In the genomic region with DNA sequence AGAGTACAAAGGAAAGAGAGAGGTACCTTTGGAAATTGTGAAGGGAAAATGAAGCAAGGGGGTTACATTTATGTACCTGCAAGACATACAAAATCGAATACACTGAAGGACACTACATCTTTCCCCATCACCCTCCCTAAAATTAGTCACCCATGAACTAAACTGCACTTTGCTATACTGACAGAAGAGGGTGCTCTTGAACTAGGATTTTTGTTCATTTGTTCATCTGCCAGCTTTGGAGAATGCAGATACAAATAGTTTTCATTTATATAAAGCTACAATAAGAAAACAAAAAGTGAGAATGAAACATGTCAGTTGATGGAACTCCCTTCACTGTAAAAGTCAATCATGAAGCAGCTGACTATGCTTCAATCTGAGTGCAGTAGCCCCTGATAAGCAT, we compare ENCODE assay signal across 9 cellular contexts. TPM values are rescaled to one million over a fixed set of nuclear protein-coding genes. Genes with fewer than 3 reads are reported as not detected.
DNase-seq lines count a peak whose midpoint lies in the region; ATAC-seq lines count a peak whose summit lies in the region.
"Had no signal": no experiment of that assay in that cellular context is flagged by ENCODE, and none has a peak within 500 bp of the region (broad histone marks: within the 10 kb centered on the region; RNA-seq: fewer than 3 reads in every experiment).

No MANE protein-coding gene starts in this region.

- H3K36me3 ChIP-seq in mesenchymal stem cell (ENCODE audit: control insufficient read depth in 1 of 2, insufficient read depth in 2 of 2, low read depth in 1 of 2, low read length in 2 of 2) = peaks cover 9 to 11% of the 10 kb centered on the region in 2 experiments

- H3K4me1 ChIP-seq in mesenchymal stem cell (ENCODE audit: control insufficient read depth, insufficient read depth, low read depth, low read length) = no peaks in the 10 kb centered on the region
- H3K4me1 ChIP-seq: A549 had no signal

- no peak overlapping the region for H3K4me3 Mint-ChIP-seq in activated T-helper 1 cell treated with anti-CD3 and anti-CD28 coated beads, Interleukin-12 subunit alpha, Interleukin-12 subunit beta, Interleukin-2, Interleukin-4 antibody, amounts not matched to agents 30 ng/mL and 10 ng/mL and 1 ng/mL, durations not matched to agents 14 hours and 24 hours and 36 hours

- no peaks in the 10 kb centered on the region for H3K4me1 Mint-ChIP-seq in activated T-helper 1 cell treated with anti-CD3 and anti-CD28 coated beads, Interleukin-12 subunit alpha, Interleukin-12 subunit beta, Interleukin-2, Interleukin-4 antibody, amounts not matched to agents 30 ng/mL and 10 ng/mL and 1 ng/mL, durations not matched to agents 14 hours and 24 hours and 36 hours (ENCODE audit: low read depth)

- H3K9me3 ChIP-seq in mesenchymal stem cell (ENCODE audit: control insufficient read depth, low read length) = no peaks in the 10 kb centered on the region
- H3K9me3 ChIP-seq: A549 had no signal

- no peak overlapping the region for H3K4ac ChIP-seq in mesenchymal stem cell (ENCODE audit: low read depth in 1 of 2, low read length in 2 of 2)

- no peak overlapping the region for H3K14ac ChIP-seq in mesenchymal stem cell (ENCODE audit: low read length in 2 of 2)

- H3K9ac ChIP-seq in mesenchymal stem cell (ENCODE audit: low read length) = no peak overlapping the region

- intact Hi-C loops in activated T-helper 1 cell treated with anti-CD3 and anti-CD28 coated beads, Interleukin-12 subunit alpha, Interleukin-12 subunit beta, Interleukin-2, Interleukin-4 antibody, amounts not matched to agents 30 ng/mL and 10 ng/mL and 1 ng/mL, durations not matched to agents 14 hours and 24 hours and 36 hours (cut with micrococcal nuclease) = loop anchor here (1.0 to 2.0 kb wide), 2 partner anchors 231 to 447 kb away; no protein-coding TSS in a partner anchor

- H2BK15ac ChIP-seq in mesenchymal stem cell (ENCODE audit: low read depth, poor library complexity, severe bottlenecking) = no peak overlapping the region

- H2BK12ac ChIP-seq in mesenchymal stem cell (ENCODE audit: low read length in 2 of 2) = no peak overlapping the region

- no CpG with 5 or more reads among the region's 1 CpG for WGBS in mesenchymal stem cell

- H3K27me3 ChIP-seq in mesenchymal stem cell (ENCODE audit: control insufficient read depth in 1 of 2, insufficient read depth in 1 of 2, low read length in 2 of 2) = no peaks in the 10 kb centered on the region

- no peaks in the 10 kb centered on the region for H3K27me3 Mint-ChIP-seq in activated T-helper 1 cell treated with anti-CD3 and anti-CD28 coated beads, Interleukin-12 subunit alpha, Interleukin-12 subunit beta, Interleukin-2, Interleukin-4 antibody, amounts not matched to agents 30 ng/mL and 10 ng/mL and 1 ng/mL, durations not matched to agents 14 hours and 24 hours and 36 hours (ENCODE audit: insufficient read depth)

- no peak overlapping the region for H4K91ac ChIP-seq in mesenchymal stem cell (ENCODE audit: low read length)

- H3K23ac ChIP-seq in mesenchymal stem cell (ENCODE audit: low read length in 2 of 2) = no peak overlapping the region

- H3K9me3 Mint-ChIP-seq in activated T-helper 1 cell treated with anti-CD3 and anti-CD28 coated beads, Interleukin-12 subunit alpha, Interleukin-12 subunit beta, Interleukin-2, Interleukin-4 antibody, amounts not matched to agents 30 ng/mL and 10 ng/mL and 1 ng/mL, durations not matched to agents 14 hours and 24 hours and 36 hours = peaks cover 3% of the 10 kb centered on the region

- no peak overlapping the region for H3K27ac ChIP-seq in mesenchymal stem cell (ENCODE audit: low read length, poor library complexity, severe bottlenecking)
- H3K27ac ChIP-seq: A549 had no signal

- no peak for ATAC-seq in GM18873 (IDR thresholded peaks at IDR 0.05; ENCODE audit: low FRiP score, unreplicated experiment)
- ATAC-seq: A549 had no signal

- H3K36me3 Mint-ChIP-seq in activated T-helper 1 cell treated with anti-CD3 and anti-CD28 coated beads, Interleukin-12 subunit alpha, Interleukin-12 subunit beta, Interleukin-2, Interleukin-4 antibody, amounts not matched to agents 30 ng/mL and 10 ng/mL and 1 ng/mL, durations not matched to agents 14 hours and 24 hours and 36 hours (ENCODE audit: low read depth) = peaks cover 6% of the 10 kb centered on the region

- no peak overlapping the region for H2AFZ ChIP-seq in mesenchymal stem cell (ENCODE audit: low read depth, low read length)

- peak; percentile 10 for DNase-seq in NCI-H1092 treated with DMSO at 0.1 percent for 48 hours (lab: John Stamatoyannopoulos, UW)
- no peak for DNase-seq in NCI-H1092 (lab: John Stamatoyannopoulos, UW)
- peak; percentile 14 for DNase-seq in KG1 (lab: John Stamatoyannopoulos, UW)
- DNase-seq in activated T-helper 1 cell treated with anti-CD3 and anti-CD28 coated beads, Interleukin-12 subunit alpha, Interleukin-12 subunit beta, Interleukin-2, Interleukin-4 antibody, amounts not matched to agents 30 ng/mL and 10 ng/mL and 1 ng/mL, durations not matched to agents 14 hours and 24 hours and 36 hours (ENCODE audit: low spot score) = no peak
- peak; percentile 52 for DNase-seq in mesenchymal stem cell
- no peak for DNase-seq in iPS-NIHi11 (ENCODE audit: low spot score)
- no peak for DNase-seq in NCI-H1048 (lab: John Stamatoyannopoulos, UW)

- peaks cover 2% of the 10 kb centered on the region for H3K79me1 ChIP-seq in mesenchymal stem cell (replicated peaks; ENCODE audit: low read length, poor library complexity, severe bottlenecking)

- H3K4me2 ChIP-seq in mesenchymal stem cell (ENCODE audit: low read length, poor library complexity, severe bottlenecking) = no peak overlapping the region
- H3K4me2 ChIP-seq: A549 had no signal

- H3K18ac ChIP-seq in mesenchymal stem cell (ENCODE audit: low read depth in 1 of 2, low read length in 2 of 2) = no peak overlapping the region

- no peak overlapping the region for H3K4me3 ChIP-seq in mesenchymal stem cell (ENCODE audit: insufficient read depth in 1 of 2, low read depth in 1 of 2, low read length in 2 of 2)
- H3K4me3 ChIP-seq: A549 had no signal

- H3K27ac Mint-ChIP-seq in activated T-helper 1 cell treated with anti-CD3 and anti-CD28 coated beads, Interleukin-12 subunit alpha, Interleukin-12 subunit beta, Interleukin-2, Interleukin-4 antibody, amounts not matched to agents 30 ng/mL and 10 ng/mL and 1 ng/mL, durations not matched to agents 14 hours and 24 hours and 36 hours = peak overlapping the region; percentile 61

- no peak overlapping the region for H2AK5ac ChIP-seq in mesenchymal stem cell (ENCODE audit: low read length, severe bottlenecking)

- no peak overlapping the region for H4K8ac ChIP-seq in mesenchymal stem cell (ENCODE audit: low read length)

- no peak overlapping the region for H2BK5ac ChIP-seq in mesenchymal stem cell (ENCODE audit: low read depth, low read length, poor library complexity, severe bottlenecking)

- H2BK120ac ChIP-seq in mesenchymal stem cell (ENCODE audit: low read depth, low read length) = no peak overlapping the region

RNA-seq across cellular contexts. Expression of gene PCCB, which starts 55.7 kb away (rescaled TPM):
- 41.4 and 41.7 TPM in 2 replicates for total RNA-seq in activated T-helper 1 cell treated with anti-CD3 and anti-CD28 coated beads, Interleukin-12 subunit alpha, Interleukin-12 subunit beta, Interleukin-2, Interleukin-4 antibody, amounts not matched to agents 30 ng/mL and 10 ng/mL and 1 ng/mL, durations not matched to agents 14 hours and 24 hours and 36 hours
- 23.4 TPM for polyA plus RNA-seq in mesenchymal stem cell (2013, experiment 1 of 2)
- 23.2 TPM for polyA plus RNA-seq in mesenchymal stem cell (2013, experiment 2 of 2)

Comparison
In these comparisons a context has a peak if more than half of its experiments do, and no peak if none do; other contexts are left out.
1. DNase-seq: peak in NCI-H1092 treated with DMSO at 0.1 percent for 48 hours (single experiment), KG1 (single experiment) and mesenchymal stem cell (single experiment); none in NCI-H1092 (single experiment), activated T-helper 1 cell treated with anti-CD3 and anti-CD28 coated beads, Interleukin-12 subunit alpha, Interleukin-12 subunit beta, Interleukin-2, Interleukin-4 antibody, amounts not matched to agents 30 ng/mL and 10 ng/mL and 1 ng/mL, durations not matched to agents 14 hours and 24 hours and 36 hours (single experiment), iPS-NIHi11 (single experiment) and NCI-H1048 (single experiment).